In genomic region chr2:209425082-209426071, GRCh38 we compare ENCODE assay signal across 7 cellular contexts. TPM values are rescaled to one million over a fixed set of nuclear protein-coding genes. Genes with fewer than 3 reads are reported as not detected.
DNase-seq lines count a peak whose midpoint lies in the region; ATAC-seq lines count a peak whose summit lies in the region.

No MANE protein-coding gene starts in this region.

- H3K4me1 Mint-ChIP-seq in T-helper 17 cell = peaks cover 11% of the 10 kb centered on the region

- no peaks in the 10 kb centered on the region for H3K36me3 ChIP-seq in rectal smooth muscle tissue (ENCODE audit: control insufficient read depth, insufficient read depth, low read length)

- no peaks in the 10 kb centered on the region for H3K9me3 ChIP-seq in T-helper 17 cell (ENCODE audit: control insufficient read depth, low read length, poor library complexity, severe bottlenecking)

- peaks cover 2% of the 10 kb centered on the region for H3K36me3 Mint-ChIP-seq in T-helper 17 cell (ENCODE audit: low read depth)

- peak; percentile 36 for DNase-seq in Daoy (ENCODE audit: low read depth)
- DNase-seq in NCI-H1417 (lab: John Stamatoyannopoulos, UW) = peak; percentile 39 to 81 (median 46)
- no peak for DNase-seq in T-helper 17 cell
- peak; percentile 57 for DNase-seq in globus pallidus (ENCODE audit: low spot score)

- H3K27me3 ChIP-seq in rectal smooth muscle tissue (ENCODE audit: control insufficient read depth, insufficient read depth, low read length) = no peaks in the 10 kb centered on the region

- ATAC-seq in GM21786 (IDR thresholded peaks at IDR 0.05; ENCODE audit: unreplicated experiment) (peak; percentile 29), T-helper 17 cell (no peak), HG03097 (IDR thresholded peaks at IDR 0.05; ENCODE audit: low FRiP score, unreplicated experiment) (no peak)

- H3K4me1 ChIP-seq in rectal smooth muscle tissue (ENCODE audit: control insufficient read depth, insufficient read depth, low read length) = no peaks in the 10 kb centered on the region

- no peak overlapping the region for H3K27ac ChIP-seq in rectal smooth muscle tissue (ENCODE audit: low read depth, low read length)

- H3K27me3 Mint-ChIP-seq in T-helper 17 cell = peaks cover 28% of the 10 kb centered on the region

- no peak overlapping the region for H3K27ac Mint-ChIP-seq in T-helper 17 cell

- no peak overlapping the region for H3K9ac ChIP-seq in rectal smooth muscle tissue (ENCODE audit: low read length)

- peak overlapping the region; percentile 85 for H3K4me3 Mint-ChIP-seq in T-helper 17 cell

- peak overlapping the region; percentile 75 for H3K4me3 ChIP-seq in rectal smooth muscle tissue (ENCODE audit: low read length)

RNA-seq across cellular contexts. Expression of gene MAP2, which starts 1.5 kb away (rescaled TPM):
- 0.34 TPM in 1 of 2 replicates, not detected in the other for total RNA-seq in Daoy (2014; rRNA removed; shearing (Covaris generic))
- total RNA-seq in T-helper 17 cell = under 1 TPM; 0.17 to 0.94 TPM

Comparison
In these comparisons a context has a peak if more than half of its experiments do, and no peak if none do; other contexts are left out.
1. DNase-seq: peak in Daoy (single experiment), NCI-H1417 (3 of 3) and globus pallidus (single experiment); none in T-helper 17 cell (0 of 3).